ENCODE assay signal across 8 cellular contexts in the genomic region with DNA sequence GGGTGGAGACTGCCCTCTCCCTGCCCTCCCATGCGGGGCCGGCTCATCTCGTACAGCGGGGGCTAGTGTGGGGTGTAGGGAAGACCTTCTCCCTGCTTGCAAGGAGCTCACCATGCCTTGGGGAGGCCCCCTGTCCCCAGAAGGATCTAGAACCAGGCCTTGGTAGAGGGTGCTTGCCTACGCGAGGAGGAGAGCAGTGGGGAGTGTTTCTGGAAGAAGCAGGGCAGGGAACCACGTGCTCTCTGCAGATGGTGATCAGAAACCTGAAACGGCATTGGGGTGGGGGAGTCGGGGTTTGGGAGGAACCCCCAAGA. TPM values are rescaled to one million over a fixed set of nuclear protein-coding genes. Genes with fewer than 3 reads are reported as not detected.
DNase-seq lines count a peak whose midpoint lies in the region; ATAC-seq and TF ChIP-seq lines count a peak whose summit lies in the region.

No MANE protein-coding gene starts in this region.

- no peaks in the 10 kb centered on the region for H3F3A ChIP-seq in MM.1S (ENCODE audit: insufficient read depth, low read length)

- CTCF ChIA-PET in activated CD8-positive, alpha-beta memory T cell treated with anti-CD3 and anti-CD28 coated beads, Interleukin-2, amount 10 ng/mL, durations not matched to agents 7 days and 5 days (lab: Charles Lee), result interaction anchor here (1.0 to 2.1 kb wide), 4 partner anchors 19 to 59 kb away, joined by 3 to 6 read pairs (median 4); a partner anchor contains a TSS

- H3K27ac Mint-ChIP-seq in activated CD8-positive, alpha-beta memory T cell treated with anti-CD3 and anti-CD28 coated beads, Interleukin-2, amount 10 ng/mL, durations not matched to agents 7 days and 5 days, result peak overlapping the region; percentile 90
- H3K27ac Mint-ChIP-seq in glutamatergic neuron (ENCODE audit: unreplicated experiment), result no peak overlapping the region

- H3K4me1 ChIP-seq in adrenal gland (replicated peaks in 1 of 2), result peaks cover 47 to 57% of the 10 kb centered on the region in 2 donors
- peaks cover 0 to 29% (median 13%) of the 10 kb centered on the region in 4 donors for H3K4me1 ChIP-seq in right lobe of liver
- peaks cover 25% of the 10 kb centered on the region for H3K4me1 ChIP-seq in thymus (ENCODE audit: control insufficient read depth, insufficient read depth, low read length)
- 0 out of 2 replicates have a peak, but pooled peaks cover 5% of the 10 kb centered on the region for H3K4me1 ChIP-seq in MM.1S (ENCODE audit: low read length)

- H3K36me3 ChIP-seq in adrenal gland (replicated peaks in 1 of 2) (no peaks in the 10 kb centered on the region), right lobe of liver (no peaks in the 10 kb centered on the region), thymus (ENCODE audit: control insufficient read depth, insufficient read depth) (peaks cover 54% of the 10 kb centered on the region), MM.1S (replicated peaks; ENCODE audit: insufficient read depth, low read length) (no peaks in the 10 kb centered on the region)

- H2AFZ ChIP-seq in MM.1S (ENCODE audit: low read length), result no peak overlapping the region

- ATAC-seq in activated CD8-positive, alpha-beta memory T cell treated with anti-CD3 and anti-CD28 coated beads, Interleukin-2, amount 10 ng/mL, durations not matched to agents 7 days and 5 days, result no peak
- ATAC-seq in right lobe of liver, result no peak

- peaks cover 34% of the 10 kb centered on the region for H3K4me1 Mint-ChIP-seq in activated CD8-positive, alpha-beta memory T cell treated with anti-CD3 and anti-CD28 coated beads, Interleukin-2, amount 10 ng/mL, durations not matched to agents 7 days and 5 days
- H3K4me1 Mint-ChIP-seq in glutamatergic neuron (ENCODE audit: low read depth, unreplicated experiment), result peaks cover 13% of the 10 kb centered on the region

- peak overlapping the region; percentile 82 to 98 (median 93) for H3K27ac ChIP-seq in adrenal gland
- H3K27ac ChIP-seq in right lobe of liver, result peak overlapping the region; percentile 95 to 100 (median 97)
- H3K27ac ChIP-seq in thymus (ENCODE audit: low read depth), result peak overlapping the region; percentile 86
- H3K27ac ChIP-seq in MM.1S (ENCODE audit: low read length), result no peak overlapping the region

- WGBS in adrenal gland, 4 donors, result 42 to 66% (median 45%) methylated on average over 3 to 9 of the region's 9 CpGs
- WGBS in right lobe of liver (ENCODE audit: insufficient coverage, low coverage, low lambda C conversion rate, missing lambda C conversion rate), result 42% methylated on average over 4 of the region's 9 CpGs
- 11% methylated on average over 9 of the region's 9 CpGs for WGBS in thymus

- H3K9me3 Mint-ChIP-seq in activated CD8-positive, alpha-beta memory T cell treated with anti-CD3 and anti-CD28 coated beads, Interleukin-2, amount 10 ng/mL, durations not matched to agents 7 days and 5 days (ENCODE audit: low read depth), result no peaks in the 10 kb centered on the region
- peaks cover 2% of the 10 kb centered on the region for H3K9me3 Mint-ChIP-seq in glutamatergic neuron (ENCODE audit: unreplicated experiment)

- intact Hi-C loops in adrenal gland (cut with DNase I) (no loop called here), right lobe of liver (cut with DNase I) (no loop called here)

- no peak for TF ChIP-seq POLR2A in adrenal gland (IDR thresholded peaks at IDR 0.05)
- no peak for TF ChIP-seq POLR2A in right lobe of liver (IDR thresholded peaks at IDR 0.05)

- no peaks in the 10 kb centered on the region for H3K9me3 ChIP-seq in adrenal gland (replicated peaks in 1 of 3)
- no peaks in the 10 kb centered on the region for H3K9me3 ChIP-seq in right lobe of liver
- no peaks in the 10 kb centered on the region for H3K9me3 ChIP-seq in thymus (ENCODE audit: control insufficient read depth)
- H3K9me3 ChIP-seq in MM.1S (replicated peaks; ENCODE audit: insufficient read depth, low read length), result no peaks in the 10 kb centered on the region

- TF ChIP-seq CTCF in adrenal gland (IDR thresholded peaks at IDR 0.05), result no peak
- TF ChIP-seq CTCF in right lobe of liver (IDR thresholded peaks at IDR 0.05), result no peak
- no peak for TF ChIP-seq CTCF in glutamatergic neuron (IDR thresholded peaks at IDR 0.05; ENCODE audit: partially characterized antibody, unreplicated experiment)
- TF ChIP-seq CTCF in MM.1S (IDR thresholded peaks at IDR 0.05; ENCODE audit: low read length), result no peak

- no peaks in the 10 kb centered on the region for H3K9me2 ChIP-seq in MM.1S (replicated peaks; ENCODE audit: insufficient read depth, low read length)

- H3K4me3 Mint-ChIP-seq in activated CD8-positive, alpha-beta memory T cell treated with anti-CD3 and anti-CD28 coated beads, Interleukin-2, amount 10 ng/mL, durations not matched to agents 7 days and 5 days, result peak overlapping the region; percentile 80
- no peak overlapping the region for H3K4me3 Mint-ChIP-seq in glutamatergic neuron (ENCODE audit: unreplicated experiment)

- peaks cover 2% of the 10 kb centered on the region for H3K36me3 Mint-ChIP-seq in activated CD8-positive, alpha-beta memory T cell treated with anti-CD3 and anti-CD28 coated beads, Interleukin-2, amount 10 ng/mL, durations not matched to agents 7 days and 5 days
- no peaks in the 10 kb centered on the region for H3K36me3 Mint-ChIP-seq in glutamatergic neuron (ENCODE audit: unreplicated experiment)

- no peaks in the 10 kb centered on the region for H4K20me1 ChIP-seq in MM.1S (ENCODE audit: insufficient read depth, low read length)

- no peak for DNase-seq in activated CD8-positive, alpha-beta memory T cell treated with anti-CD3 and anti-CD28 coated beads, Interleukin-2, amount 10 ng/mL, durations not matched to agents 7 days and 5 days
- DNase-seq in activated CD8-positive, alpha-beta memory T cell treated with anti-CD3 and anti-CD28 coated beads, Interleukin-2, amount 50 U/mL, for 4 hours, result no peak
- DNase-seq in adrenal gland, result no peak
- no peak for DNase-seq in right lobe of liver
- no peak for DNase-seq in NCI-H526 (lab: John Stamatoyannopoulos, UW)
- no peak for DNase-seq in glutamatergic neuron
- no peak for DNase-seq in MM.1S

- no peak overlapping the region for H3K4me2 ChIP-seq in MM.1S (ENCODE audit: low read depth, low read length)

- H3K4me3 ChIP-seq in adrenal gland, result peak overlapping the region in 1 of 4 donors; percentile 93
- peak overlapping the region; percentile 8 to 60 (median 60) for H3K4me3 ChIP-seq in right lobe of liver
- H3K4me3 ChIP-seq in thymus (ENCODE audit: low read length), result peak overlapping the region; percentile 95
- no peak overlapping the region for H3K4me3 ChIP-seq in MM.1S (ENCODE audit: low read length)

- H3K27me3 ChIP-seq in adrenal gland (no peaks in the 10 kb centered on the region), right lobe of liver (no peaks in the 10 kb centered on the region), thymus (ENCODE audit: control insufficient read depth, insufficient read depth) (no peaks in the 10 kb centered on the region), MM.1S (replicated peaks; ENCODE audit: insufficient read depth, low read length) (peaks cover 8% of the 10 kb centered on the region; the same call in 1 of the 2 replicates)

- H3K79me2 ChIP-seq in MM.1S (ENCODE audit: low read length), result peaks cover 70% of the 10 kb centered on the region

- no peaks in the 10 kb centered on the region for H3K27me3 Mint-ChIP-seq in activated CD8-positive, alpha-beta memory T cell treated with anti-CD3 and anti-CD28 coated beads, Interleukin-2, amount 10 ng/mL, durations not matched to agents 7 days and 5 days
- peaks cover 4% of the 10 kb centered on the region for H3K27me3 Mint-ChIP-seq in glutamatergic neuron (ENCODE audit: unreplicated experiment)

- H3K9ac ChIP-seq in MM.1S (ENCODE audit: low read length), result no peak overlapping the region

RNA-seq across cellular contexts. Expression of a gene that starts 2.7 kb away (rescaled TPM):
- 10 to 100 TPM; 22.4 to 22.9 TPM for total RNA-seq in activated CD8-positive, alpha-beta memory T cell treated with anti-CD3 and anti-CD28 coated beads, Interleukin-2, amount 10 ng/mL, durations not matched to agents 7 days and 5 days
- total RNA-seq in adrenal gland (10 to 100 TPM; 17.2 to 34.1 (median 20.6) TPM), right lobe of liver (10 to 100 TPM in 4 of 6 experiments, 1 to 10 TPM in 2; 6.9 to 29.7 (median 13.1) TPM), glutamatergic neuron (ENCODE audit: unreplicated experiment) (10.5 TPM)
- polyA plus RNA-seq in adrenal gland (10 to 100 TPM in 2 of 3 donors, 1 to 10 TPM in 1; 1.5 to 72.2 (median 37.6) TPM), thymus (42.9 TPM)

RNA-seq across cellular contexts. Expression of a gene that starts 22.8 kb away (rescaled TPM):
- not detected for total RNA-seq in activated CD8-positive, alpha-beta memory T cell treated with anti-CD3 and anti-CD28 coated beads, Interleukin-2, amount 10 ng/mL, durations not matched to agents 7 days and 5 days
- 1 to 10 TPM in 2 of 8 donors, under 1 TPM in 5, not detected in 1; 0.06 to 1.3 (median 0.72) TPM for total RNA-seq in adrenal gland
- polyA plus RNA-seq in adrenal gland, result 1 to 10 TPM in 2 of 3 donors, not detected in 1; 1.2 to 2.1 TPM
- total RNA-seq in right lobe of liver, result 10 to 100 TPM; 15.1 to 32.8 (median 26.7) TPM
- polyA plus RNA-seq in thymus, result 5.6 TPM
- 20.7 TPM for total RNA-seq in glutamatergic neuron (ENCODE audit: unreplicated experiment)

RNA-seq across cellular contexts. Expression of a gene that starts 29.0 kb away (rescaled TPM):
- total RNA-seq in activated CD8-positive, alpha-beta memory T cell treated with anti-CD3 and anti-CD28 coated beads, Interleukin-2, amount 10 ng/mL, durations not matched to agents 7 days and 5 days, result 100 to 1,000 TPM in 1 of 2 experiments, 10 to 100 TPM in 1; 97.5 to 102 TPM
- total RNA-seq in adrenal gland, result 100 to 1,000 TPM in 2 of 8 donors, 10 to 100 TPM in 6; 44.3 to 110 (median 72.8) TPM
- 100 to 1,000 TPM in 1 of 3 donors, 10 to 100 TPM in 1, 1 to 10 TPM in 1; 4.7 to 152 (median 77.6) TPM for polyA plus RNA-seq in adrenal gland
- total RNA-seq in right lobe of liver, result 10 to 100 TPM; 30.1 to 49.6 (median 41.2) TPM
- polyA plus RNA-seq in thymus, result 287 TPM
- total RNA-seq in glutamatergic neuron (ENCODE audit: unreplicated experiment), result 108 TPM

RNA-seq across cellular contexts. Expression of a gene that starts 36.6 kb away (rescaled TPM):
- total RNA-seq in activated CD8-positive, alpha-beta memory T cell treated with anti-CD3 and anti-CD28 coated beads, Interleukin-2, amount 10 ng/mL, durations not matched to agents 7 days and 5 days, result 10 to 100 TPM; 37.2 to 37.9 TPM
- total RNA-seq in adrenal gland (10 to 100 TPM; 19.1 to 64.3 (median 25.5) TPM), right lobe of liver (10 to 100 TPM in 2 of 6 experiments, 1 to 10 TPM in 4; 7.6 to 28.1 (median 9.2) TPM), glutamatergic neuron (ENCODE audit: unreplicated experiment) (56.6 TPM)
- polyA plus RNA-seq in adrenal gland (10 to 100 TPM; 17.3 to 82.7 (median 68.4) TPM), thymus (85.2 TPM)
